33 cellular contexts compared by ENCODE assay signal in genomic region chr14:41071351-41071750, GRCh38.
A peak's percentile ranks its signal among the peaks of the same experiment; 100 is the strongest.
DNase-seq lines count a peak whose midpoint lies in the region; ATAC-seq and TF ChIP-seq lines count a peak whose summit lies in the region.
"Had no signal": no experiment of that assay in that cellular context is flagged by ENCODE, and none has a peak within 500 bp of the region (broad histone marks: within the 10 kb centered on the region; RNA-seq: fewer than 3 reads in every experiment).

No MANE protein-coding gene starts in this region.

- no peak overlapping the region for H3K18ac ChIP-seq in trophoblast cell (ENCODE audit: low read length)

- H3K9me3 Mint-ChIP-seq in activated naive CD8-positive, alpha-beta T cell treated with anti-CD3 and anti-CD28 coated beads for 36 hours = no peaks in the 10 kb centered on the region
- H3K9me3 Mint-ChIP-seq: CD14-positive monocyte had no signal

- H3K4me2 ChIP-seq in hepatocyte (no peak overlapping the region), trophoblast cell (ENCODE audit: low read length) (no peak overlapping the region)
- H3K4me2 ChIP-seq: A549; BLaER1; BLaER1 treated with 17β-estradiol and CSF1 and Interleukin-3, amounts not matched to agents 10 nM and 100 nM had no signal

- H3K27ac ChIP-seq in hepatocyte = peak overlapping the region; percentile 32
- H3K27ac ChIP-seq in trophoblast cell (ENCODE audit: low read depth, low read length) = no peak overlapping the region
- no peak overlapping the region for H3K27ac ChIP-seq in upper lobe of right lung
- H3K27ac ChIP-seq: 22Rv1; A549; BLaER1; BLaER1 treated with 17β-estradiol and CSF1 and Interleukin-3, amounts not matched to agents 10 nM and 100 nM; C4-2B had no signal

- WGBS in hepatocyte (ENCODE audit: low lambda C conversion rate, missing lambda C conversion rate) = 92% methylated on average over 2 of the region's 2 CpGs
- no CpG with 5 or more reads among the region's 2 CpGs for WGBS in trophoblast cell (ENCODE audit: extremely low coverage, insufficient coverage, insufficient read length)

- H2BK120ac ChIP-seq in trophoblast cell (ENCODE audit: insufficient read depth, low read length, poor library complexity) = no peak overlapping the region

- H3K4me1 ChIP-seq in hepatocyte (ENCODE audit: insufficient read depth) (no peaks in the 10 kb centered on the region), trophoblast cell (ENCODE audit: control insufficient read depth in 1 of 2, insufficient read depth in 2 of 2, low read length in 2 of 2) (no peaks in the 10 kb centered on the region), upper lobe of right lung (no peaks in the 10 kb centered on the region)
- H3K4me1 ChIP-seq: A549, BE2C, BLaER1 had no signal

- H3K4ac ChIP-seq in trophoblast cell (ENCODE audit: low read depth, low read length) = no peak overlapping the region

- H3K27me3 ChIP-seq in hepatocyte = no peaks in the 10 kb centered on the region
- no peaks in the 10 kb centered on the region for H3K27me3 ChIP-seq in trophoblast cell (ENCODE audit: insufficient read depth, low read length)
- no peaks in the 10 kb centered on the region for H3K27me3 ChIP-seq in upper lobe of right lung
- H3K27me3 ChIP-seq: BE2C; BLaER1; BLaER1 treated with 17β-estradiol and CSF1 and Interleukin-3, amounts not matched to agents 10 nM and 100 nM had no signal

- H4K12ac ChIP-seq in trophoblast cell (ENCODE audit: low read depth, low read length) = no peak overlapping the region

- H3K14ac ChIP-seq in trophoblast cell (ENCODE audit: low read length) = no peak overlapping the region

- H2AFZ ChIP-seq in hepatocyte = no peak overlapping the region
- H2AFZ ChIP-seq in trophoblast cell (ENCODE audit: insufficient read depth, low read length, poor library complexity) = no peak overlapping the region

- DNase-seq in hepatocyte (ENCODE audit: low spot score) = no peak
- DNase-seq in trophoblast cell = no peak
- DNase-seq in retinal pigment epithelial cell (ENCODE audit: low read depth) = peak; percentile 90
- no peak for DNase-seq in upper lobe of right lung
- no peak for DNase-seq in activated naive CD8-positive, alpha-beta T cell treated with anti-CD3 and anti-CD28 coated beads for 36 hours
- no peak for DNase-seq in NCI-H526 (lab: John Stamatoyannopoulos, UW)
- DNase-seq: 8988T; ACHN; AML-193; BE2C; C1 segment of cervical spinal cord; Caco-2; Calu3; CD4-positive, alpha-beta memory T cell; CD4-positive, alpha-beta T cell; CD4-positive, CD25-positive, alpha-beta regulatory T cell; CD8-positive, alpha-beta memory T cell; CD8-positive, alpha-beta T cell; COR-L47; DMS 273 treated with DMSO at 0.1 percent for 48 hours; DMS153; DMS53; DMS79; DMS79 treated with DMSO at 0.1 percent for 48 hours; DND-41; EL had no signal

- H3K79me2 ChIP-seq in hepatocyte (no peaks in the 10 kb centered on the region), trophoblast cell (ENCODE audit: control insufficient read depth, insufficient read depth, low read length, poor library complexity) (no peaks in the 10 kb centered on the region)

- no peak overlapping the region for H2BK5ac ChIP-seq in trophoblast cell (ENCODE audit: low read depth, low read length, poor library complexity)

- no peak overlapping the region for H2AK5ac ChIP-seq in trophoblast cell (ENCODE audit: low read length)

- no peaks in the 10 kb centered on the region for H3K4me1 Mint-ChIP-seq in activated naive CD8-positive, alpha-beta T cell treated with anti-CD3 and anti-CD28 coated beads for 36 hours
- H3K4me1 Mint-ChIP-seq: B cell; CD14-positive monocyte; CD4-positive, alpha-beta memory T cell; CD4-positive, CD25-positive, alpha-beta regulatory T cell; CD8-positive, alpha-beta memory T cell had no signal

- H4K8ac ChIP-seq in trophoblast cell (ENCODE audit: low read depth, low read length) = peak overlapping the region; percentile 19

- no peaks in the 10 kb centered on the region for H3K79me1 ChIP-seq in trophoblast cell (ENCODE audit: low read length)

- H3K23ac ChIP-seq in trophoblast cell (ENCODE audit: low read length) = no peak overlapping the region

- no peaks in the 10 kb centered on the region for H3K27me3 Mint-ChIP-seq in activated naive CD8-positive, alpha-beta T cell treated with anti-CD3 and anti-CD28 coated beads for 36 hours
- H3K27me3 Mint-ChIP-seq: B cell; CD4-positive, alpha-beta memory T cell; CD4-positive, alpha-beta T cell; CD4-positive, CD25-positive, alpha-beta regulatory T cell; CD8-positive, alpha-beta memory T cell had no signal

- H3K36me3 ChIP-seq in hepatocyte (replicated peaks; ENCODE audit: insufficient read depth, low read depth) (no peaks in the 10 kb centered on the region), trophoblast cell (ENCODE audit: control insufficient read depth in 1 of 2, insufficient read depth in 2 of 2, low read length in 2 of 2) (no peaks in the 10 kb centered on the region), upper lobe of right lung (no peaks in the 10 kb centered on the region)
- H3K36me3 ChIP-seq: BE2C; BLaER1; BLaER1 treated with 17β-estradiol and CSF1 and Interleukin-3, amounts not matched to agents 10 nM and 100 nM had no signal

- no peak overlapping the region for H4K91ac ChIP-seq in trophoblast cell (ENCODE audit: low read depth, low read length)

- H3K9me2 ChIP-seq in hepatocyte (replicated peaks; ENCODE audit: insufficient read depth) = no peaks in the 10 kb centered on the region

- no peaks in the 10 kb centered on the region for H4K20me1 ChIP-seq in hepatocyte (ENCODE audit: insufficient read depth, poor library complexity, severe bottlenecking)
- H4K20me1 ChIP-seq: BLaER1; BLaER1 treated with 17β-estradiol and CSF1 and Interleukin-3, amounts not matched to agents 10 nM and 100 nM had no signal

- intact Hi-C loops in upper lobe of right lung (cut with DNase I) = no loop called here

- H3K9me3 ChIP-seq in hepatocyte (ENCODE audit: low read depth) (no peaks in the 10 kb centered on the region), trophoblast cell (ENCODE audit: insufficient read depth, low read depth, low read length) (no peaks in the 10 kb centered on the region), upper lobe of right lung (no peaks in the 10 kb centered on the region)
- H3K9me3 ChIP-seq: A549; BE2C; BLaER1; BLaER1 treated with 17β-estradiol and CSF1 and Interleukin-3, amounts not matched to agents 10 nM and 100 nM; Caco-2 had no signal

- H2BK12ac ChIP-seq in trophoblast cell (ENCODE audit: low read length) = no peak overlapping the region

- H3K27ac Mint-ChIP-seq in activated naive CD8-positive, alpha-beta T cell treated with anti-CD3 and anti-CD28 coated beads for 36 hours = no peak overlapping the region
- H3K27ac Mint-ChIP-seq: B cell; CD14-positive monocyte; CD4-positive, alpha-beta memory T cell; CD4-positive, alpha-beta T cell; CD4-positive, CD25-positive, alpha-beta regulatory T cell; CD8-positive, alpha-beta memory T cell; CD8-positive, alpha-beta T cell had no signal

- ATAC-seq in upper lobe of right lung = no peak
- ATAC-seq: A549; CD8-positive, alpha-beta T cell had no signal

- no peak for TF ChIP-seq CTCF in hepatocyte (IDR thresholded peaks at IDR 0.05; ENCODE audit: poor library complexity)
- no peak for TF ChIP-seq CTCF in retinal pigment epithelial cell (conservative IDR thresholded peaks at IDR 0.05; ENCODE audit: low read depth, low read length)
- TF ChIP-seq CTCF in upper lobe of right lung (IDR thresholded peaks at IDR 0.05) = no peak

- H3K4me3 Mint-ChIP-seq in activated naive CD8-positive, alpha-beta T cell treated with anti-CD3 and anti-CD28 coated beads for 36 hours = no peak overlapping the region
- H3K4me3 Mint-ChIP-seq: B cell; CD14-positive monocyte; CD4-positive, alpha-beta memory T cell; CD4-positive, alpha-beta T cell; CD4-positive, CD25-positive, alpha-beta regulatory T cell; CD8-positive, alpha-beta memory T cell; CD8-positive, alpha-beta T cell had no signal

- H3K4me3 ChIP-seq in hepatocyte = no peak overlapping the region
- no peak overlapping the region for H3K4me3 ChIP-seq in trophoblast cell (ENCODE audit: low read depth, low read length)
- no peak overlapping the region for H3K4me3 ChIP-seq in retinal pigment epithelial cell (ENCODE audit: low read length)
- H3K4me3 ChIP-seq in upper lobe of right lung = no peak overlapping the region
- H3K4me3 ChIP-seq: A549; BLaER1; BLaER1 treated with 17β-estradiol and CSF1 and Interleukin-3, amounts not matched to agents 10 nM and 100 nM had no signal

- no peak overlapping the region for H3K9ac ChIP-seq in trophoblast cell (ENCODE audit: low read length)
- H3K9ac ChIP-seq: BLaER1; BLaER1 treated with 17β-estradiol and CSF1 and Interleukin-3, amounts not matched to agents 10 nM and 100 nM had no signal

- no peaks in the 10 kb centered on the region for H3K36me3 Mint-ChIP-seq in activated naive CD8-positive, alpha-beta T cell treated with anti-CD3 and anti-CD28 coated beads for 36 hours
- H3K36me3 Mint-ChIP-seq: CD14-positive monocyte; CD4-positive, alpha-beta memory T cell; CD4-positive, CD25-positive, alpha-beta regulatory T cell; CD8-positive, alpha-beta memory T cell; CD8-positive, alpha-beta T cell had no signal
